ENCODE assay signal across 8 cellular contexts in the genomic region with DNA sequence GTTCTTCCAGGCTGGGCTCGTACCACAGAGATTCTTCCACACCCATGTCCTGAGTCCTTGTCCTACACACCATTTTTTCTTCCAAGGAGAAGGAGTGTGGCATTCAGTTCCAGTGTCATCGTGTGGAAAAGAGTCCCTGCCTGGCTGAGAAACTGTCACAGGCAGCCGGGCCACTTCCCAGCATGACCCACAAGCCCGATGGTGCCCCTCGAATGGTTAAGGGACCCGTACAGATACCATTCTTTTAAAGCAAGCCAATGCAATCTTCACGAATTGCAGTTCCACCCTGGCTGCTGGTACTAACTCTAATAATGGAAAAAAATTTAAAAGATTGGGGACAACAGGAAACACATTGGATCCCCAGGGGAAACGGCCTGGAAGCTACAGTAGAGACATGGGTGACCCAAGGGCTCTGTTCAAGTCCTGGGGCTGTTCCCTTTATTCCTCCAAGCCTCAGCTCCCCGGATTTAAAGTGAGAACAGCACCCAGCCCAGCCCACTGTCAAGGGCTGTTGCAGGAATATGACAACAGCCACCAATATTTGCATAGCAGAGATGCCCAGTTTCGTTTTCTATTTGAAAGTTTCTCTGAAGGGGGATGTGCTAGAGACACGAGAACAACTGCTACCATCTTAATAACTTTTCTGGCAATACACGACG.
DNase-seq lines count a peak whose midpoint lies in the region; ATAC-seq and TF ChIP-seq lines count a peak whose summit lies in the region.

No MANE protein-coding gene starts in this region.

- peak overlapping the region; percentile 29 to 76 (median 54) for H3K4me3 Mint-ChIP-seq in naive thymus-derived CD8-positive, alpha-beta T cell
- no peak overlapping the region for H3K4me3 Mint-ChIP-seq in neural progenitor cell

- H2AFZ ChIP-seq in neural progenitor cell (replicated peaks): no peak overlapping the region

- no peak overlapping the region for H3K9ac ChIP-seq in neural progenitor cell

- H3K4me3 ChIP-seq in AG10803 (ENCODE audit: low read length) (peak overlapping the region; percentile 79), neural progenitor cell (no peak overlapping the region)
- H3K4me3 ChIP-seq in effector memory CD4-positive, alpha-beta T cell (ENCODE audit: insufficient read depth, low read depth, low read length, poor library complexity, severe bottlenecking): no peak overlapping the region

- no peaks in the 10 kb centered on the region for H3K36me3 ChIP-seq in effector memory CD4-positive, alpha-beta T cell (ENCODE audit: control insufficient read depth, insufficient read depth, low read length)
- H3K36me3 ChIP-seq in neural progenitor cell: no peaks in the 10 kb centered on the region

- H3K9me3 Mint-ChIP-seq in naive thymus-derived CD8-positive, alpha-beta T cell: no peaks in the 10 kb centered on the region
- H3K9me3 Mint-ChIP-seq in neural progenitor cell: peaks cover 4% of the 10 kb centered on the region

- peaks cover 18 to 63% (median 48%) of the 10 kb centered on the region in 4 donors for H3K4me1 Mint-ChIP-seq in naive thymus-derived CD8-positive, alpha-beta T cell
- peaks cover 11% of the 10 kb centered on the region for H3K4me1 Mint-ChIP-seq in neural progenitor cell

- peak overlapping the region; percentile 59 for H3K27ac ChIP-seq in effector memory CD4-positive, alpha-beta T cell (ENCODE audit: insufficient read depth, low read length, poor library complexity, severe bottlenecking)
- no peak overlapping the region for H3K27ac ChIP-seq in neural progenitor cell

- H3F3A ChIP-seq in neural progenitor cell (ENCODE audit: low read depth): no peaks in the 10 kb centered on the region

- no peaks in the 10 kb centered on the region for H3K27me3 ChIP-seq in effector memory CD4-positive, alpha-beta T cell (replicated peaks; ENCODE audit: control insufficient read depth, insufficient read depth, low read length, poor library complexity, severe bottlenecking)
- peaks cover 75% of the 10 kb centered on the region for H3K27me3 ChIP-seq in neural progenitor cell

- H4K20me1 ChIP-seq in neural progenitor cell (ENCODE audit: low read depth): no peaks in the 10 kb centered on the region

- peaks cover 0 to 13% (median 5%) of the 10 kb centered on the region in 3 donors for H3K36me3 Mint-ChIP-seq in naive thymus-derived CD8-positive, alpha-beta T cell
- no peaks in the 10 kb centered on the region for H3K36me3 Mint-ChIP-seq in neural progenitor cell

- no peak overlapping the region for H3K4me2 ChIP-seq in neural progenitor cell

- peak overlapping the region; percentile 71 to 92 (median 88) for H3K27ac Mint-ChIP-seq in naive thymus-derived CD8-positive, alpha-beta T cell
- no peak overlapping the region for H3K27ac Mint-ChIP-seq in neural progenitor cell

- no peaks in the 10 kb centered on the region for H3K9me3 ChIP-seq in effector memory CD4-positive, alpha-beta T cell (ENCODE audit: control insufficient read depth, low read length)
- no peaks in the 10 kb centered on the region for H3K9me3 ChIP-seq in neural progenitor cell (ENCODE audit: low read depth)

- H3K79me2 ChIP-seq in neural progenitor cell (ENCODE audit: low read depth): no peaks in the 10 kb centered on the region

- TF ChIP-seq CTCF in AG10803 (conservative IDR thresholded peaks at IDR 0.05; ENCODE audit: low read length) (no peak), neural progenitor cell (IDR thresholded peaks at IDR 0.05) (no peak)

- H3K27me3 Mint-ChIP-seq in naive thymus-derived CD8-positive, alpha-beta T cell: no peaks in the 10 kb centered on the region
- H3K27me3 Mint-ChIP-seq in neural progenitor cell (ENCODE audit: insufficient read depth, low read depth): peaks cover 2% of the 10 kb centered on the region

- DNase-seq in AG10803 (ENCODE audit: low read depth): peak; percentile 83
- DNase-seq in SHP77 treated with DMSO at 0.1 percent for 48 hours (lab: John Stamatoyannopoulos, UW): peak; percentile 72
- no peak for DNase-seq in effector memory CD4-positive, alpha-beta T cell
- DNase-seq in naive thymus-derived CD8-positive, alpha-beta T cell: peak in 2 of 10 donors; percentile 34 to 46
- no peak for DNase-seq in neural progenitor cell (ENCODE audit: low spot score)
- DNase-seq in iPS-NIHi11 (ENCODE audit: low spot score): no peak

- ATAC-seq in GM18907 (IDR thresholded peaks at IDR 0.05; ENCODE audit: unreplicated experiment): peak; percentile 78
- peak; percentile 90 for ATAC-seq in HG03354 (IDR thresholded peaks at IDR 0.05; ENCODE audit: poor library complexity, severe bottlenecking, unreplicated experiment)
- ATAC-seq in naive thymus-derived CD8-positive, alpha-beta T cell: peak; percentile 31 to 54

- H3K4me1 ChIP-seq in effector memory CD4-positive, alpha-beta T cell (ENCODE audit: control insufficient read depth, insufficient read depth, low read length, poor library complexity, severe bottlenecking): peaks cover 23% of the 10 kb centered on the region
- no peaks in the 10 kb centered on the region for H3K4me1 ChIP-seq in neural progenitor cell

- POLR2A ChIA-PET in naive thymus-derived CD8-positive, alpha-beta T cell (lab: Charles Lee): interaction anchor here (1.1 to 1.7 kb wide), 2 partner anchors 15 to 45 kb away, joined by 3 to 7 read pairs; no protein-coding TSS in a partner anchor

Comparison
In these comparisons a context has a peak if more than half of its experiments do, and no peak if none do; other contexts are left out.
1. DNase-seq: peak in AG10803 (single experiment) and SHP77 treated with DMSO at 0.1 percent for 48 hours (single experiment); none in effector memory CD4-positive, alpha-beta T cell (0 of 3), neural progenitor cell (single experiment) and iPS-NIHi11 (single experiment).
2. Peak in every context shown above with its lines, with median percentiles within 50 percentile points of each other: ATAC-seq.